ENCODE assay signal across 30 cellular contexts in the genomic region with DNA sequence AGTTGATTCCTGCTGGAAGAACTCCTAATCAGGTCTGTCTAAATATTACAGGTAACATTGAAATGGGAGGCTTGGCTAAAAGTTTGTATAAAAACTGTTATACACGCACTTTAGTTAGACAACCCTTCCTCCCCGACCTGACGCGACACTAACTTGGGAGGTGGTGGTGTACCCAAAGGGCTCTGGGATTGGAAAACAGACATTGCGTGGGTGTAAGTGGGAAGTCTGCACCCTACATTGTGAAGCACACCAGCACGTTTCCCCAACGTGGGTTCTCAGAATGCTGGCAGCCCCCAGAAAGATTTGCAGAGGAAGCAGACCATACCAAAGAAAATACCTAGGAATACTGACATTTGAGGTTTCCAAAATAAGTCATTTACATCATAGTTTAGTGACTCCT. TPM values are rescaled to one million over a fixed set of nuclear protein-coding genes. Genes with fewer than 3 reads are reported as not detected.
DNase-seq lines count a peak whose midpoint lies in the region; ATAC-seq and TF ChIP-seq lines count a peak whose summit lies in the region.
"Had no signal": no experiment of that assay in that cellular context is flagged by ENCODE, and none has a peak within 500 bp of the region (broad histone marks: within the 10 kb centered on the region; RNA-seq: fewer than 3 reads in every experiment).

No MANE protein-coding gene starts in this region.

- peak overlapping the region; percentile 48 for H3K27ac Mint-ChIP-seq in memory B cell
- peak overlapping the region; percentile 2 for H3K27ac Mint-ChIP-seq in stimulated activated memory B cell treated with anti-CD40 and anti-IgM and Interleukin-4, amounts not matched to agents 10 μg/mL and 1 μg/mL and 100 μg/mL, for 72 hours
- no peak overlapping the region for H3K27ac Mint-ChIP-seq in activated T-helper 2 cell treated with anti-CD3 and anti-CD28 coated beads, Interferon-gamma antibody, Interleukin-2, Interleukin-4, amounts not matched to agents 10 μg/mL and 5 μg/mL and 100 μg/mL, durations not matched to agents 14 hours and 24 hours and 36 hours
- H3K27ac Mint-ChIP-seq: B cell; CD14-positive monocyte; CD4-positive, alpha-beta memory T cell; CD4-positive, alpha-beta T cell; CD4-positive, CD25-positive, alpha-beta regulatory T cell; CD8-positive, alpha-beta memory T cell; CD8-positive, alpha-beta T cell had no signal

- DNase-seq in BE2C (no peak), memory B cell (ENCODE audit: low spot score in 2 of 2) (no peak), putamen (ENCODE audit: low spot score) (peak; percentile 11), DMS114 treated with DMSO at 0.1 percent for 48 hours (lab: John Stamatoyannopoulos, UW; ENCODE audit: unreplicated experiment) (no peak), ureter (ENCODE audit: low spot score) (no peak)
- DNase-seq in activated effector memory CD4-positive, alpha-beta T cell treated with Interleukin-2 at 50 U/mL for 16 hours: no peak
- no peak for DNase-seq in activated T-helper 2 cell treated with anti-CD3 and anti-CD28 coated beads, Interferon-gamma antibody, Interleukin-2, Interleukin-4, amounts not matched to agents 10 μg/mL and 5 μg/mL and 100 μg/mL, durations not matched to agents 14 hours and 24 hours and 36 hours (ENCODE audit: low spot score)
- DNase-seq: 8988T; Calu3; CD8-positive, alpha-beta memory T cell; CD8-positive, alpha-beta T cell; COR-L47; DMS 273 treated with DMSO at 0.1 percent for 48 hours; DMS79 had no signal

- H3K27me3 Mint-ChIP-seq in memory B cell: no peaks in the 10 kb centered on the region
- no peaks in the 10 kb centered on the region for H3K27me3 Mint-ChIP-seq in stimulated activated memory B cell treated with anti-CD40 and anti-IgM and Interleukin-4, amounts not matched to agents 10 μg/mL and 1 μg/mL and 100 μg/mL, for 72 hours
- H3K27me3 Mint-ChIP-seq in activated T-helper 2 cell treated with anti-CD3 and anti-CD28 coated beads, Interferon-gamma antibody, Interleukin-2, Interleukin-4, amounts not matched to agents 10 μg/mL and 5 μg/mL and 100 μg/mL, durations not matched to agents 14 hours and 24 hours and 36 hours (ENCODE audit: low read depth): no peaks in the 10 kb centered on the region
- H3K27me3 Mint-ChIP-seq: B cell; CD4-positive, alpha-beta T cell; CD4-positive, CD25-positive, alpha-beta regulatory T cell had no signal

- no peak overlapping the region for H3K4me3 Mint-ChIP-seq in memory B cell
- no peak overlapping the region for H3K4me3 Mint-ChIP-seq in stimulated activated memory B cell treated with anti-CD40 and anti-IgM and Interleukin-4, amounts not matched to agents 10 μg/mL and 1 μg/mL and 100 μg/mL, for 72 hours
- no peak overlapping the region for H3K4me3 Mint-ChIP-seq in activated T-helper 2 cell treated with anti-CD3 and anti-CD28 coated beads, Interferon-gamma antibody, Interleukin-2, Interleukin-4, amounts not matched to agents 10 μg/mL and 5 μg/mL and 100 μg/mL, durations not matched to agents 14 hours and 24 hours and 36 hours (ENCODE audit: low read depth)
- H3K4me3 Mint-ChIP-seq: B cell; CD14-positive monocyte; CD4-positive, alpha-beta memory T cell; CD4-positive, alpha-beta T cell; CD4-positive, CD25-positive, alpha-beta regulatory T cell; CD8-positive, alpha-beta memory T cell; CD8-positive, alpha-beta T cell had no signal

- H3K36me3 Mint-ChIP-seq in memory B cell: no peaks in the 10 kb centered on the region
- no peaks in the 10 kb centered on the region for H3K36me3 Mint-ChIP-seq in stimulated activated memory B cell treated with anti-CD40 and anti-IgM and Interleukin-4, amounts not matched to agents 10 μg/mL and 1 μg/mL and 100 μg/mL, for 72 hours
- no peaks in the 10 kb centered on the region for H3K36me3 Mint-ChIP-seq in activated T-helper 2 cell treated with anti-CD3 and anti-CD28 coated beads, Interferon-gamma antibody, Interleukin-2, Interleukin-4, amounts not matched to agents 10 μg/mL and 5 μg/mL and 100 μg/mL, durations not matched to agents 14 hours and 24 hours and 36 hours (ENCODE audit: low read depth)
- H3K36me3 Mint-ChIP-seq: CD14-positive monocyte; CD4-positive, alpha-beta memory T cell; CD4-positive, CD25-positive, alpha-beta regulatory T cell; CD8-positive, alpha-beta memory T cell; CD8-positive, alpha-beta T cell had no signal

- peaks cover 15% of the 10 kb centered on the region for H3K4me1 Mint-ChIP-seq in memory B cell
- H3K4me1 Mint-ChIP-seq in stimulated activated memory B cell treated with anti-CD40 and anti-IgM and Interleukin-4, amounts not matched to agents 10 μg/mL and 1 μg/mL and 100 μg/mL, for 72 hours: peaks cover 38% of the 10 kb centered on the region
- H3K4me1 Mint-ChIP-seq in activated T-helper 2 cell treated with anti-CD3 and anti-CD28 coated beads, Interferon-gamma antibody, Interleukin-2, Interleukin-4, amounts not matched to agents 10 μg/mL and 5 μg/mL and 100 μg/mL, durations not matched to agents 14 hours and 24 hours and 36 hours (ENCODE audit: low read depth): peaks cover 30% of the 10 kb centered on the region
- H3K4me1 Mint-ChIP-seq: CD14-positive monocyte; CD8-positive, alpha-beta memory T cell had no signal

- no peaks in the 10 kb centered on the region; the same call in 1 of the 2 replicates for H3K27me3 ChIP-seq in BE2C
- H3K27me3 ChIP-seq: BLaER1; BLaER1 treated with 17β-estradiol and CSF1 and Interleukin-3, amounts not matched to agents 10 nM and 100 nM had no signal

- H3K9me3 ChIP-seq in BE2C: no peaks in the 10 kb centered on the region
- H3K9me3 ChIP-seq: A549; BLaER1; BLaER1 treated with 17β-estradiol and CSF1 and Interleukin-3, amounts not matched to agents 10 nM and 100 nM; Caco-2 had no signal

- 0 out of 2 replicates have a peak, but pooled peaks have one; percentile 3 for TF ChIP-seq CTCF in BE2C (IDR thresholded peaks at IDR 0.05; ENCODE audit: low read depth, low read length)

- no peaks in the 10 kb centered on the region for H3K9me3 Mint-ChIP-seq in memory B cell
- H3K9me3 Mint-ChIP-seq in stimulated activated memory B cell treated with anti-CD40 and anti-IgM and Interleukin-4, amounts not matched to agents 10 μg/mL and 1 μg/mL and 100 μg/mL, for 72 hours: no peaks in the 10 kb centered on the region
- no peaks in the 10 kb centered on the region for H3K9me3 Mint-ChIP-seq in activated T-helper 2 cell treated with anti-CD3 and anti-CD28 coated beads, Interferon-gamma antibody, Interleukin-2, Interleukin-4, amounts not matched to agents 10 μg/mL and 5 μg/mL and 100 μg/mL, durations not matched to agents 14 hours and 24 hours and 36 hours
- H3K9me3 Mint-ChIP-seq: CD14-positive monocyte; CD4-positive, alpha-beta memory T cell; CD4-positive, alpha-beta T cell; CD4-positive, CD25-positive, alpha-beta regulatory T cell; CD8-positive, alpha-beta memory T cell; CD8-positive, alpha-beta T cell had no signal

- ATAC-seq in memory B cell (ENCODE audit: low read depth): no peak
- ATAC-seq in stimulated activated memory B cell treated with anti-CD40 and anti-IgM and Interleukin-4, amounts not matched to agents 10 μg/mL and 1 μg/mL and 100 μg/mL, for 72 hours: no peak
- ATAC-seq: CD8-positive, alpha-beta T cell had no signal

- intact Hi-C loops in activated T-helper 2 cell treated with anti-CD3 and anti-CD28 coated beads, Interferon-gamma antibody, Interleukin-2, Interleukin-4, amounts not matched to agents 10 μg/mL and 5 μg/mL and 100 μg/mL, durations not matched to agents 14 hours and 24 hours and 36 hours (cut with micrococcal nuclease): no loop called here

- no peaks in the 10 kb centered on the region for H3K36me3 ChIP-seq in BE2C
- H3K36me3 ChIP-seq: BLaER1; BLaER1 treated with 17β-estradiol and CSF1 and Interleukin-3, amounts not matched to agents 10 nM and 100 nM had no signal

- no peak overlapping the region for H3K4me3 ChIP-seq in BE2C (ENCODE audit: low read depth, low read length)
- H3K4me3 ChIP-seq: A549; BLaER1; BLaER1 treated with 17β-estradiol and CSF1 and Interleukin-3, amounts not matched to agents 10 nM and 100 nM had no signal

- no peaks in the 10 kb centered on the region for H3K4me1 ChIP-seq in BE2C
- H3K4me1 ChIP-seq: A549, BLaER1, Caco-2 had no signal

RNA-seq across cellular contexts. Expression of gene OR2T11, which starts 16.8 kb away (rescaled TPM):
- not detected for polyA plus RNA-seq in BE2C (2012; ENCODE audit: insufficient read depth, insufficient read length, low read depth)
- total RNA-seq in activated T-helper 2 cell treated with anti-CD3 and anti-CD28 coated beads, Interferon-gamma antibody, Interleukin-2, Interleukin-4, amounts not matched to agents 10 μg/mL and 5 μg/mL and 100 μg/mL, durations not matched to agents 14 hours and 24 hours and 36 hours: not detected in 2 replicates
- not detected for total RNA-seq in ureter
- total RNA-seq: A172; A673; Caco-2; Calu3; CD4-positive, alpha-beta memory T cell; CD4-positive, alpha-beta T cell; CD4-positive, CD25-positive, alpha-beta regulatory T cell; CD8-positive, alpha-beta memory T cell; CD8-positive, alpha-beta T cell; Daoy; G401 had no signal
- polyA plus RNA-seq: A549; AG04450; BJ; CD14-positive monocyte; CD4-positive, alpha-beta memory T cell; CD4-positive, CD25-positive, alpha-beta regulatory T cell; CD8-positive, alpha-beta memory T cell had no signal

RNA-seq across cellular contexts. Expression of gene OR2T10, which starts 20.6 kb away (rescaled TPM):
- not detected for polyA plus RNA-seq in BE2C (2012; ENCODE audit: insufficient read depth, insufficient read length, low read depth)
- not detected in 2 replicates for total RNA-seq in activated T-helper 2 cell treated with anti-CD3 and anti-CD28 coated beads, Interferon-gamma antibody, Interleukin-2, Interleukin-4, amounts not matched to agents 10 μg/mL and 5 μg/mL and 100 μg/mL, durations not matched to agents 14 hours and 24 hours and 36 hours
- total RNA-seq in ureter: not detected
- total RNA-seq: A172; A673; Caco-2; Calu3; CD4-positive, alpha-beta memory T cell; CD4-positive, alpha-beta T cell; CD4-positive, CD25-positive, alpha-beta regulatory T cell; CD8-positive, alpha-beta memory T cell; CD8-positive, alpha-beta T cell; Daoy; G401 had no signal
- polyA plus RNA-seq: A549; AG04450; BJ; CD14-positive monocyte; CD4-positive, alpha-beta memory T cell; CD4-positive, CD25-positive, alpha-beta regulatory T cell; CD8-positive, alpha-beta memory T cell had no signal

RNA-seq across cellular contexts. Expression of gene OR2T35, which starts 27.0 kb away (rescaled TPM):
- not detected for polyA plus RNA-seq in BE2C (2012; ENCODE audit: insufficient read depth, insufficient read length, low read depth)
- not detected in 2 replicates for total RNA-seq in activated T-helper 2 cell treated with anti-CD3 and anti-CD28 coated beads, Interferon-gamma antibody, Interleukin-2, Interleukin-4, amounts not matched to agents 10 μg/mL and 5 μg/mL and 100 μg/mL, durations not matched to agents 14 hours and 24 hours and 36 hours
- not detected for total RNA-seq in ureter
- total RNA-seq: A172; A673; Caco-2; Calu3; CD4-positive, alpha-beta memory T cell; CD4-positive, alpha-beta T cell; CD4-positive, CD25-positive, alpha-beta regulatory T cell; CD8-positive, alpha-beta memory T cell; CD8-positive, alpha-beta T cell; Daoy; G401 had no signal
- polyA plus RNA-seq: A549; AG04450; BJ; CD14-positive monocyte; CD4-positive, alpha-beta memory T cell; CD4-positive, CD25-positive, alpha-beta regulatory T cell; CD8-positive, alpha-beta memory T cell had no signal

RNA-seq across cellular contexts. Expression of gene OR2T27, which starts 37.2 kb away (rescaled TPM):
- polyA plus RNA-seq in BE2C (2012; ENCODE audit: insufficient read depth, insufficient read length, low read depth): not detected
- total RNA-seq in activated T-helper 2 cell treated with anti-CD3 and anti-CD28 coated beads, Interferon-gamma antibody, Interleukin-2, Interleukin-4, amounts not matched to agents 10 μg/mL and 5 μg/mL and 100 μg/mL, durations not matched to agents 14 hours and 24 hours and 36 hours: not detected in 2 replicates
- total RNA-seq in ureter: not detected
- total RNA-seq: A172; A673; B cell; Caco-2; Calu3; CD4-positive, alpha-beta memory T cell; CD4-positive, alpha-beta T cell; CD4-positive, CD25-positive, alpha-beta regulatory T cell; CD8-positive, alpha-beta memory T cell; CD8-positive, alpha-beta T cell; Daoy; G401 had no signal
- polyA plus RNA-seq: A549; AG04450; BJ; CD14-positive monocyte; CD4-positive, alpha-beta memory T cell; CD4-positive, CD25-positive, alpha-beta regulatory T cell; CD8-positive, alpha-beta memory T cell had no signal

RNA-seq across cellular contexts. Expression of gene OR2T34, which starts 43.6 kb away (rescaled TPM):
- not detected for polyA plus RNA-seq in BE2C (2012; ENCODE audit: insufficient read depth, insufficient read length, low read depth)
- not detected in 2 replicates for total RNA-seq in activated T-helper 2 cell treated with anti-CD3 and anti-CD28 coated beads, Interferon-gamma antibody, Interleukin-2, Interleukin-4, amounts not matched to agents 10 μg/mL and 5 μg/mL and 100 μg/mL, durations not matched to agents 14 hours and 24 hours and 36 hours
- total RNA-seq in ureter: not detected
- total RNA-seq: A172; A673; Caco-2; Calu3; CD4-positive, alpha-beta memory T cell; CD4-positive, alpha-beta T cell; CD4-positive, CD25-positive, alpha-beta regulatory T cell; CD8-positive, alpha-beta memory T cell; CD8-positive, alpha-beta T cell; Daoy; G401 had no signal
- polyA plus RNA-seq: A549; AG04450; BJ; CD14-positive monocyte; CD4-positive, CD25-positive, alpha-beta regulatory T cell; CD8-positive, alpha-beta memory T cell had no signal
